Comparison of ENCODE assay signal across 11 cellular contexts in genomic region chr11:69280994-69281393, GRCh38. TPM values are rescaled to one million over a fixed set of nuclear protein-coding genes. Genes with fewer than 3 reads are reported as not detected.
A peak's percentile ranks its signal among the peaks of the same experiment; 100 is the strongest.
DNase-seq lines count a peak whose midpoint lies in the region; ATAC-seq and TF ChIP-seq lines count a peak whose summit lies in the region.
"Had no signal": no experiment of that assay in that cellular context is flagged by ENCODE, and none has a peak within 500 bp of the region (broad histone marks: within the 10 kb centered on the region; RNA-seq: fewer than 3 reads in every experiment).

No MANE protein-coding gene starts in this region.

- H3K4me3 ChIP-seq in fibroblast of mammary gland (ENCODE audit: control insufficient read depth, low read depth, low read length) (no peak overlapping the region), osteoblast (ENCODE audit: insufficient read depth, low read length) (no peak overlapping the region)

- TF ChIP-seq CTCF in fibroblast of mammary gland (conservative IDR thresholded peaks at IDR 0.05; ENCODE audit: control insufficient read depth, insufficient read depth, low read depth, low read length) (no peak), osteoblast (IDR thresholded peaks at IDR 0.05; ENCODE audit: extremely low read depth, low read depth, low read length) (no peak)

- no peaks in the 10 kb centered on the region for H3K36me3 ChIP-seq in osteoblast (ENCODE audit: insufficient read depth, low read length)

- peaks cover 22% of the 10 kb centered on the region for H3K27me3 ChIP-seq in osteoblast (ENCODE audit: insufficient read depth, low read length)

- no peaks in the 10 kb centered on the region for H4K20me1 ChIP-seq in osteoblast (ENCODE audit: insufficient read depth, low read length)

- peak overlapping the region; percentile 58 for H3K4me2 ChIP-seq in osteoblast (ENCODE audit: insufficient read depth, low read length)

- peaks cover 16% of the 10 kb centered on the region for H3K4me1 ChIP-seq in osteoblast (ENCODE audit: insufficient read depth, low read length)

- H2AFZ ChIP-seq in osteoblast (ENCODE audit: low read length) = peak overlapping the region; percentile 49

- H3K27ac ChIP-seq in osteoblast (ENCODE audit: low read depth, low read length) = peak overlapping the region; percentile 40

- DNase-seq in EH (ENCODE audit: low read depth) = peak; percentile 93
- peak; percentile 91 for DNase-seq in RPMI7951 (ENCODE audit: low read depth)
- DNase-seq in fibroblast of mammary gland (ENCODE audit: low read depth) = peak; percentile 85
- DNase-seq in osteoblast (ENCODE audit: insufficient read length, low spot score, missing footprints) = peak; percentile 99
- DNase-seq in NOMO-1 treated with dmso at 0.1 percent for 144 hours (lab: John Stamatoyannopoulos, UW; ENCODE audit: unreplicated experiment) = no peak
- DNase-seq in GM19238 (ENCODE audit: insufficient read length, low spot score) = no peak
- DNase-seq: COR-L47; effector memory CD8-positive, alpha-beta T cell; stimulated activated CD4-positive, alpha-beta T cell treated with anti-CD3 and anti-CD28 coated beads, Interleukin-1b, Interleukin-23, amount 100 ng/mL, for 48 hours had no signal

- no peak for ATAC-seq in HG03039 (IDR thresholded peaks at IDR 0.05; ENCODE audit: unreplicated experiment)
- ATAC-seq in GM21526 (IDR thresholded peaks at IDR 0.05; ENCODE audit: low FRiP score, unreplicated experiment) = no peak
- ATAC-seq: effector memory CD8-positive, alpha-beta T cell had no signal

- no peaks in the 10 kb centered on the region for H3K79me2 ChIP-seq in osteoblast (ENCODE audit: insufficient read depth, low read length)

- H3K9me3 ChIP-seq in osteoblast (ENCODE audit: low read depth, low read length) = no peaks in the 10 kb centered on the region

RNA-seq across cellular contexts. Expression of gene MYEOV, which starts 13.0 kb away (rescaled TPM):
- total RNA-seq in RPMI7951 (2014; rRNA removed; shearing (Covaris generic)) = 8.3 and 9.5 TPM in 2 replicates
- total RNA-seq in osteoblast = 0.88 and 1.4 TPM in 2 replicates

Comparison
In these comparisons a context has a peak if more than half of its experiments do, and no peak if none do; other contexts are left out.
1. DNase-seq: peak in EH (single experiment), RPMI7951 (single experiment), fibroblast of mammary gland (single experiment) and osteoblast (single experiment); none in NOMO-1 treated with dmso at 0.1 percent for 144 hours (single experiment) and GM19238 (single experiment).